11 cellular contexts compared by ENCODE assay signal in genomic region chr1:15682886-15683410, GRCh38. TPM values are rescaled to one million over a fixed set of nuclear protein-coding genes. Genes with fewer than 3 reads are reported as not detected.
DNase-seq lines count a peak whose midpoint lies in the region; ATAC-seq and TF ChIP-seq lines count a peak whose summit lies in the region.
"Had no signal": no experiment of that assay in that cellular context is flagged by ENCODE, and none has a peak within 500 bp of the region (broad histone marks: within the 10 kb centered on the region; RNA-seq: fewer than 3 reads in every experiment).

No MANE protein-coding gene starts in this region.

- TF ChIP-seq POLR2A in esophagus muscularis mucosa (IDR thresholded peaks at IDR 0.05; ENCODE audit: low read depth) (no peak), sigmoid colon (IDR thresholded peaks at IDR 0.05) (no peak)

- H3K4me2 ChIP-seq in DND-41 (ENCODE audit: insufficient read depth, low read length) = no peak overlapping the region

- H2AFZ ChIP-seq in DND-41 (ENCODE audit: low read depth, low read length) = 0 out of 2 replicates have a peak overlapping the region, but pooled peaks have one; percentile 9

- H3K27me3 ChIP-seq in DND-41 (ENCODE audit: insufficient read depth, low read length, poor library complexity) (no peaks in the 10 kb centered on the region), esophagus muscularis mucosa (no peaks in the 10 kb centered on the region), sigmoid colon (no peaks in the 10 kb centered on the region)
- H3K27me3 ChIP-seq: pancreas had no signal

- H3K79me2 ChIP-seq in DND-41 (ENCODE audit: insufficient read depth, low read length) = peaks cover 41% of the 10 kb centered on the region

- TF ChIP-seq EP300 in esophagus muscularis mucosa (IDR thresholded peaks at IDR 0.05) = no peak
- TF ChIP-seq EP300 in sigmoid colon (IDR thresholded peaks at IDR 0.05) = no peak

- H3K9ac ChIP-seq in DND-41 (ENCODE audit: low read depth, low read length) = peak overlapping the region; percentile 95; the same call in 1 of the 2 replicates

- DNase-seq in DND-41 = no peak
- no peak for DNase-seq in esophagus muscularis mucosa (ENCODE audit: extremely low spot score)
- no peak for DNase-seq in sigmoid colon
- no peak for DNase-seq in hepatic stellate cell (ENCODE audit: low spot score)
- DNase-seq in NCI-H524 treated with DMSO at 0.1 percent for 48 hours (lab: John Stamatoyannopoulos, UW) = no peak
- no peak for DNase-seq in SIG-M5 (lab: John Stamatoyannopoulos, UW)
- DNase-seq: NCI-H2107 had no signal

- 89% methylated on average over 4 of the region's 4 CpGs for WGBS in esophagus muscularis mucosa
- WGBS in sigmoid colon, 2 donors = 90 to 92% methylated on average over 4 of the region's 4 CpGs

- H3K9me3 ChIP-seq in DND-41 (ENCODE audit: insufficient read depth, low read length, severe bottlenecking) = no peaks in the 10 kb centered on the region
- no peaks in the 10 kb centered on the region for H3K9me3 ChIP-seq in esophagus muscularis mucosa
- H3K9me3 ChIP-seq in sigmoid colon = no peaks in the 10 kb centered on the region
- H3K9me3 ChIP-seq: pancreas had no signal

- H3K36me3 ChIP-seq in DND-41 (ENCODE audit: insufficient read depth, low read length) (no peaks in the 10 kb centered on the region), esophagus muscularis mucosa (no peaks in the 10 kb centered on the region), sigmoid colon (no peaks in the 10 kb centered on the region)
- H3K36me3 ChIP-seq: pancreas had no signal

- TF ChIP-seq CTCF in DND-41 (IDR thresholded peaks at IDR 0.05; ENCODE audit: borderline replicate concordance, extremely low read depth, low read length, poor library complexity, severe bottlenecking) = no peak
- TF ChIP-seq CTCF in VCaP (conservative IDR thresholded peaks at IDR 0.05) = no peak
- TF ChIP-seq CTCF in esophagus muscularis mucosa (IDR thresholded peaks at IDR 0.05) = no peak
- TF ChIP-seq CTCF in sigmoid colon (IDR thresholded peaks at IDR 0.05) = no peak

- peaks cover 22% of the 10 kb centered on the region for H3K4me1 ChIP-seq in DND-41 (ENCODE audit: insufficient read depth, low read length)
- peaks cover 17 to 45% (median 36%) of the 10 kb centered on the region in 4 donors for H3K4me1 ChIP-seq in esophagus muscularis mucosa
- peaks cover 0 to 22% (median 16%) of the 10 kb centered on the region in 4 donors for H3K4me1 ChIP-seq in sigmoid colon

- ATAC-seq in DND-41 (ENCODE audit: insufficient read depth, low read depth) (no peak), HG02840 (IDR thresholded peaks at IDR 0.05; ENCODE audit: low FRiP score, unreplicated experiment) (no peak)

- intact Hi-C loops in esophagus muscularis mucosa (cut with DNase I) (no loop called here), sigmoid colon (cut with DNase I) (loop anchor here (5.0 kb wide), 1 partner anchor 81 kb away; no protein-coding TSS in a partner anchor)

- H3K27ac ChIP-seq in DND-41 (ENCODE audit: low read length) (no peak overlapping the region), VCaP (peak overlapping the region; percentile 89; the same call in 1 of the 2 replicates), esophagus muscularis mucosa (replicated peaks in 1 of 4) (peak overlapping the region; percentile 93 to 96 (median 94)), sigmoid colon (peak overlapping the region; percentile 90 to 97 (median 92))

- no peaks in the 10 kb centered on the region; the same call in 1 of the 2 replicates for H4K20me1 ChIP-seq in DND-41 (ENCODE audit: insufficient read depth, low read length)

- H3K4me3 ChIP-seq in DND-41 (ENCODE audit: low read depth in 1 of 2, low read length in 2 of 2) (no peak overlapping the region), esophagus muscularis mucosa (no peak overlapping the region), sigmoid colon (no peak overlapping the region)

RNA-seq across cellular contexts. Expression of gene PLEKHM2, which starts 1.2 kb away (rescaled TPM):
- 10 to 100 TPM; 44.4 to 68.2 (median 55.2) TPM for total RNA-seq in esophagus muscularis mucosa
- total RNA-seq in sigmoid colon = 10 to 100 TPM; 28.6 to 49.6 (median 33.9) TPM
- polyA plus RNA-seq in sigmoid colon = 10 to 100 TPM; 19.8 to 34.4 (median 20.8) TPM

RNA-seq across cellular contexts. Expression of gene SLC25A34, which starts 53.1 kb away (rescaled TPM):
- under 1 TPM; 0.66 to 0.97 (median 0.76) TPM for total RNA-seq in esophagus muscularis mucosa
- total RNA-seq in sigmoid colon = 1 to 10 TPM in 3 of 4 donors, under 1 TPM in 1; 0.36 to 1.8 (median 1.6) TPM
- polyA plus RNA-seq in sigmoid colon = 10 to 100 TPM in 2 of 3 donors, 1 to 10 TPM in 1; 3.0 to 16.0 (median 12.1) TPM

RNA-seq across cellular contexts. Expression of gene TMEM82, which starts 59.4 kb away (rescaled TPM):
- total RNA-seq in esophagus muscularis mucosa (not detected), sigmoid colon (under 1 TPM in 1 of 4 donors, not detected in 3; 0.55 TPM)
- polyA plus RNA-seq in sigmoid colon = 10 to 100 TPM in 2 of 3 donors, 1 to 10 TPM in 1; 4.8 to 19.3 (median 17.3) TPM
- total RNA-seq: pancreas, SK-MEL-5 had no signal
- polyA plus RNA-seq: pancreas had no signal
